ENCODE assay signal across 1 cellular context in the genomic region with DNA sequence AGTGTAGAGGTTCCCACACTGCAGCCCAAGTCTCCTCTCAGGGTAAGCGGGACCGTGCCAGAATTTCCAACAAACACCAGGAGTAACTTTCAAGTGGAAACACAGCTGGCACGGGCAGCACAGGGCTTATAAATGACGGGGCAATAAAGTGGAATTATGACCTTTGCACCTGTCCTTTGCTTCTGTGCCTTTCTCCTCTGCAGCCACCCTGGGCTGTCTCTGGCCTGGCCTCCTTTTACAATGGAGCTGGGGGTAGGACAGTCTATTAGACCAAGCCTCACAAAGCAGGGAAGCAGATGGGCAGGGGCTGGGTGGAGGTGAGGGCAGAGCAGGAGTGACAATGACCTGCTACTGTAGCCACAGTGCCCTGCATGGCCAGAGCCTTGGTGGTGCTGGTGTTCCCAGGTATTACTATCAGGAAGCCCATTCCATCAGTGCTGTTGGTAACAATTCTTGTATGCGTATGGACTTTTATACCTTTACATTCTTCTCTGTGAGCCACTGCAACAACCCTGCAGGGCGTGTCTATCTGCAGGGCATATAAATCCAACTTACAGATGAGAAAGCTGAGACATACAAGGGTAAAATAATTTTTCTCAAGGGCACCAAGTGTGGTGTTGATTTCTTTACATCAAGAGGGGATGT.
TF ChIP-seq lines count a peak whose summit lies in the region.

No MANE protein-coding gene starts in this region.

TF ChIP-seq in liver, 16 proteins besides CTCF, POLR2A, EP300 and RAD21 (continued from another document):
- TF ChIP-seq, protein P1, sequence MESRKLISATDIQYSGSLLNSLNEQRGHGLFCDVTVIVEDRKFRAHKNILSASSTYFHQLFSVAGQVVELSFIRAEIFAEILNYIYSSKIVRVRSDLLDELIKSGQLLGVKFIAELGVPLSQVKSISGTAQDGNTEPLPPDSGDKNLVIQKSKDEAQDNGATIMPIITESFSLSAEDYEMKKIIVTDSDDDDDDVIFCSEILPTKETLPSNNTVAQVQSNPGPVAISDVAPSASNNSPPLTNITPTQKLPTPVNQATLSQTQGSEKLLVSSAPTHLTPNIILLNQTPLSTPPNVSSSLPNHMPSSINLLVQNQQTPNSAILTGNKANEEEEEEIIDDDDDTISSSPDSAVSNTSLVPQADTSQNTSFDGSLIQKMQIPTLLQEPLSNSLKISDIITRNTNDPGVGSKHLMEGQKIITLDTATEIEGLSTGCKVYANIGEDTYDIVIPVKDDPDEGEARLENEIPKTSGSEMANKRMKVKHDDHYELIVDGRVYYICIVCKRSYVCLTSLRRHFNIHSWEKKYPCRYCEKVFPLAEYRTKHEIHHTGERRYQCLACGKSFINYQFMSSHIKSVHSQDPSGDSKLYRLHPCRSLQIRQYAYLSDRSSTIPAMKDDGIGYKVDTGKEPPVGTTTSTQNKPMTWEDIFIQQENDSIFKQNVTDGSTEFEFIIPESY (IDR thresholded peaks at IDR 0.05): no peak
- TF ChIP-seq, protein P2, sequence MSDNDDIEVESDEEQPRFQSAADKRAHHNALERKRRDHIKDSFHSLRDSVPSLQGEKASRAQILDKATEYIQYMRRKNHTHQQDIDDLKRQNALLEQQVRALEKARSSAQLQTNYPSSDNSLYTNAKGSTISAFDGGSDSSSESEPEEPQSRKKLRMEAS (IDR thresholded peaks at IDR 0.05): no peak
- TF ChIP-seq SP1 (IDR thresholded peaks at IDR 0.05) (peak; percentile 86), NR2F2 (IDR thresholded peaks at IDR 0.05) (no peak), JUND (IDR thresholded peaks at IDR 0.05) (peak in 1 of 2 donors; percentile 31), RXRA (IDR thresholded peaks at IDR 0.05) (peak; percentile 73 to 74), TAF1 (conservative IDR thresholded peaks at IDR 0.05) (no peak), EGR1 (IDR thresholded peaks at IDR 0.05; ENCODE audit: low read depth in 2 of 2) (no peak), GABPA (IDR thresholded peaks at IDR 0.05 in 1 of 2, conservative IDR thresholded peaks at IDR 0.05 in 1 of 2) (no peak), HNF4G (IDR thresholded peaks at IDR 0.05) (peak; percentile 95)
- TF ChIP-seq, protein P3, sequence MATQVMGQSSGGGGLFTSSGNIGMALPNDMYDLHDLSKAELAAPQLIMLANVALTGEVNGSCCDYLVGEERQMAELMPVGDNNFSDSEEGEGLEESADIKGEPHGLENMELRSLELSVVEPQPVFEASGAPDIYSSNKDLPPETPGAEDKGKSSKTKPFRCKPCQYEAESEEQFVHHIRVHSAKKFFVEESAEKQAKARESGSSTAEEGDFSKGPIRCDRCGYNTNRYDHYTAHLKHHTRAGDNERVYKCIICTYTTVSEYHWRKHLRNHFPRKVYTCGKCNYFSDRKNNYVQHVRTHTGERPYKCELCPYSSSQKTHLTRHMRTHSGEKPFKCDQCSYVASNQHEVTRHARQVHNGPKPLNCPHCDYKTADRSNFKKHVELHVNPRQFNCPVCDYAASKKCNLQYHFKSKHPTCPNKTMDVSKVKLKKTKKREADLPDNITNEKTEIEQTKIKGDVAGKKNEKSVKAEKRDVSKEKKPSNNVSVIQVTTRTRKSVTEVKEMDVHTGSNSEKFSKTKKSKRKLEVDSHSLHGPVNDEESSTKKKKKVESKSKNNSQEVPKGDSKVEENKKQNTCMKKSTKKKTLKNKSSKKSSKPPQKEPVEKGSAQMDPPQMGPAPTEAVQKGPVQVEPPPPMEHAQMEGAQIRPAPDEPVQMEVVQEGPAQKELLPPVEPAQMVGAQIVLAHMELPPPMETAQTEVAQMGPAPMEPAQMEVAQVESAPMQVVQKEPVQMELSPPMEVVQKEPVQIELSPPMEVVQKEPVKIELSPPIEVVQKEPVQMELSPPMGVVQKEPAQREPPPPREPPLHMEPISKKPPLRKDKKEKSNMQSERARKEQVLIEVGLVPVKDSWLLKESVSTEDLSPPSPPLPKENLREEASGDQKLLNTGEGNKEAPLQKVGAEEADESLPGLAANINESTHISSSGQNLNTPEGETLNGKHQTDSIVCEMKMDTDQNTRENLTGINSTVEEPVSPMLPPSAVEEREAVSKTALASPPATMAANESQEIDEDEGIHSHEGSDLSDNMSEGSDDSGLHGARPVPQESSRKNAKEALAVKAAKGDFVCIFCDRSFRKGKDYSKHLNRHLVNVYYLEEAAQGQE (IDR thresholded peaks at IDR 0.05): peak; percentile 25
